Comparison of ENCODE assay signal across 9 cellular contexts in genomic region chr15:64149424-64150235, GRCh38. TPM values are rescaled to one million over a fixed set of nuclear protein-coding genes. Genes with fewer than 3 reads are reported as not detected.
DNase-seq lines count a peak whose midpoint lies in the region; ATAC-seq and TF ChIP-seq lines count a peak whose summit lies in the region.
"Had no signal": no experiment of that assay in that cellular context is flagged by ENCODE, and none has a peak within 500 bp of the region (broad histone marks: within the 10 kb centered on the region; RNA-seq: fewer than 3 reads in every experiment).

No MANE protein-coding gene starts in this region.

- H4K20me1 ChIP-seq in osteoblast (ENCODE audit: insufficient read depth, low read length): peaks cover 12% of the 10 kb centered on the region

- no peak overlapping the region for H3K4me3 ChIP-seq in Jurkat, Clone E6-1 (ENCODE audit: low read length)
- H3K4me3 ChIP-seq in osteoblast (ENCODE audit: insufficient read depth, low read length): no peak overlapping the region
- no peak overlapping the region for H3K4me3 ChIP-seq in gastroesophageal sphincter

- H3K27ac ChIP-seq in osteoblast (ENCODE audit: low read depth, low read length) (no peak overlapping the region), gastroesophageal sphincter (no peak overlapping the region)

- ATAC-seq in HG02840 (IDR thresholded peaks at IDR 0.05; ENCODE audit: low FRiP score, unreplicated experiment) (no peak), GM21423 (IDR thresholded peaks at IDR 0.05; ENCODE audit: unreplicated experiment) (no peak), gastroesophageal sphincter (no peak)
- ATAC-seq: left ventricle myocardium superior had no signal

- H3K36me3 ChIP-seq in osteoblast (ENCODE audit: insufficient read depth, low read length): peaks cover 10% of the 10 kb centered on the region
- H3K36me3 ChIP-seq in gastroesophageal sphincter: peaks cover 0 to 29% of the 10 kb centered on the region in 2 donors

- TF ChIP-seq EP300 in gastroesophageal sphincter (IDR thresholded peaks at IDR 0.05): no peak

- no peak for TF ChIP-seq POLR2A in gastroesophageal sphincter (IDR thresholded peaks at IDR 0.05)

- H2AFZ ChIP-seq in osteoblast (ENCODE audit: low read length): no peak overlapping the region

- DNase-seq in NCI-H524 (lab: John Stamatoyannopoulos, UW) (peak; percentile 26 to 50), NCI-H524 treated with DMSO at 0.1 percent for 48 hours (lab: John Stamatoyannopoulos, UW) (no peak), amniotic epithelial cell (ENCODE audit: low read depth) (peak; percentile 43), osteoblast (ENCODE audit: insufficient read length, low spot score, missing footprints) (no peak)
- DNase-seq in Jurkat, Clone E6-1 (ENCODE audit: low read depth, low spot score): peak; percentile 57
- DNase-seq: left ventricle myocardium superior had no signal

- H3K27me3 ChIP-seq in osteoblast (ENCODE audit: insufficient read depth, low read length): peaks cover 21% of the 10 kb centered on the region
- peaks cover 30% of the 10 kb centered on the region for H3K27me3 ChIP-seq in gastroesophageal sphincter

- H3K9me3 ChIP-seq in osteoblast (ENCODE audit: low read depth, low read length) (no peaks in the 10 kb centered on the region), gastroesophageal sphincter (no peaks in the 10 kb centered on the region)

- WGBS in gastroesophageal sphincter (ENCODE audit: low coverage in 1 of 2), 2 donors: 80 to 90% methylated on average over 2 of the region's 3 CpGs

- H3K4me2 ChIP-seq in osteoblast (ENCODE audit: insufficient read depth, low read length): no peak overlapping the region

- H3K79me2 ChIP-seq in osteoblast (ENCODE audit: insufficient read depth, low read length): no peaks in the 10 kb centered on the region

- peak; percentile 21 for TF ChIP-seq CTCF in osteoblast (IDR thresholded peaks at IDR 0.05; ENCODE audit: extremely low read depth, low read depth, low read length)
- TF ChIP-seq CTCF in gastroesophageal sphincter (IDR thresholded peaks at IDR 0.05): no peak

- H3K4me1 ChIP-seq in osteoblast (ENCODE audit: insufficient read depth, low read length) (peaks cover 3% of the 10 kb centered on the region), gastroesophageal sphincter (peaks cover 0 to 36% (median 22%) of the 10 kb centered on the region in 3 donors)

RNA-seq across cellular contexts. Expression of gene SNX22, which starts 1.9 kb away (rescaled TPM):
- polyA plus RNA-seq in Jurkat, Clone E6-1 (2012; ENCODE audit: insufficient read depth, insufficient read length): 0.43 TPM
- total RNA-seq in osteoblast (under 0.01 and 0.29 TPM in 2 replicates), gastroesophageal sphincter (under 1 TPM in 2 of 4 donors, not detected in 2; 0.13 to 0.19 TPM)

RNA-seq across cellular contexts. Expression of gene PPIB, which starts 13.2 kb away (rescaled TPM):
- 389 TPM for polyA plus RNA-seq in Jurkat, Clone E6-1 (2012; ENCODE audit: insufficient read depth, insufficient read length)
- total RNA-seq in osteoblast: 954 and 1,032 TPM in 2 replicates
- 100 to 1,000 TPM; 151 to 257 (median 235) TPM for total RNA-seq in gastroesophageal sphincter

RNA-seq across cellular contexts. Expression of gene SNX1, which starts 53.8 kb away (rescaled TPM):
- 82.8 TPM for polyA plus RNA-seq in Jurkat, Clone E6-1 (2012; ENCODE audit: insufficient read depth, insufficient read length)
- total RNA-seq in osteoblast (51.0 and 51.9 TPM in 2 replicates), gastroesophageal sphincter (100 to 1,000 TPM in 1 of 4 donors, 10 to 100 TPM in 3; 67.9 to 103 (median 87.8) TPM)

RNA-seq across cellular contexts. Expression of gene CIAO2A, which starts 56.0 kb away (rescaled TPM):
- polyA plus RNA-seq in Jurkat, Clone E6-1 (2012; ENCODE audit: insufficient read depth, insufficient read length): 59.9 TPM
- total RNA-seq in osteoblast (45.2 and 51.0 TPM in 2 replicates), gastroesophageal sphincter (10 to 100 TPM; 11.7 to 34.0 (median 27.8) TPM)

Comparison
In these comparisons a context has a peak if more than half of its experiments do, and no peak if none do; other contexts are left out.
1. DNase-seq: peak in NCI-H524 (2 of 2), Jurkat, Clone E6-1 (single experiment) and amniotic epithelial cell (single experiment); none in NCI-H524 treated with DMSO at 0.1 percent for 48 hours (single experiment) and osteoblast (single experiment).